ENCODE assay signal across 26 cellular contexts in genomic region chr17:2128011-2128410, GRCh38.
DNase-seq lines count a peak whose midpoint lies in the region; ATAC-seq, FAIRE-seq and TF ChIP-seq lines count a peak whose summit lies in the region.
"Had no signal": no experiment of that assay in that cellular context is flagged by ENCODE, and none has a peak within 500 bp of the region (broad histone marks: within the 10 kb centered on the region; RNA-seq: fewer than 3 reads in every experiment).

No MANE protein-coding gene starts in this region.

- peak; percentile 47 for DNase-seq in kidney
- no peak for DNase-seq in NCI-H345 (lab: John Stamatoyannopoulos, UW)
- no peak for DNase-seq in nucleus accumbens (lab: John Stamatoyannopoulos, UW)
- no peak for DNase-seq in naive thymus-derived CD4-positive, alpha-beta T cell
- DNase-seq: 8988T; ACHN; BE2C; C1 segment of cervical spinal cord; CD4-positive, alpha-beta memory T cell; CD4-positive, CD25-positive, alpha-beta regulatory T cell; CD8-positive, alpha-beta memory T cell; COR-L47; DMS 273 treated with DMSO at 0.1 percent for 48 hours; DMS153; DMS53; DMS79; DND-41; EL; GDM1 had no signal

- no peak for TF ChIP-seq CTCF in kidney (IDR thresholded peaks at IDR 0.05; ENCODE audit: borderline replicate concordance, extremely low read depth, insufficient read depth)
- no peak for TF ChIP-seq CTCF in nephron (IDR thresholded peaks at IDR 0.05; ENCODE audit: unreplicated experiment in 3 of 3)

- ATAC-seq in naive thymus-derived CD4-positive, alpha-beta T cell: no peak
- ATAC-seq: GM12878 had no signal

- POLR2A ChIA-PET in naive thymus-derived CD4-positive, alpha-beta T cell (lab: Charles Lee): no interaction called here

- H3K4me3 Mint-ChIP-seq in nephron: no peak overlapping the region
- H3K4me3 Mint-ChIP-seq in naive thymus-derived CD4-positive, alpha-beta T cell: no peak overlapping the region
- H3K4me3 Mint-ChIP-seq: CD14-positive monocyte; CD4-positive, alpha-beta memory T cell; CD4-positive, CD25-positive, alpha-beta regulatory T cell; CD8-positive, alpha-beta memory T cell had no signal

- intact Hi-C loops in kidney (cut with DNase I): no loop called here
- intact Hi-C loops in naive thymus-derived CD4-positive, alpha-beta T cell (cut with micrococcal nuclease): no loop called here

- peaks cover 18% of the 10 kb centered on the region for H3K4me1 Mint-ChIP-seq in nephron
- peaks cover 13 to 35% (median 21%) of the 10 kb centered on the region in 7 donors for H3K4me1 Mint-ChIP-seq in naive thymus-derived CD4-positive, alpha-beta T cell

- no peaks in the 10 kb centered on the region for H3K36me3 ChIP-seq in kidney (ENCODE audit: control insufficient read depth in 1 of 2, insufficient read depth in 2 of 2, low read length in 2 of 2)
- peaks cover 0 to 18% (median 0%) of the 10 kb centered on the region in 3 experiments for H3K36me3 ChIP-seq in naive thymus-derived CD4-positive, alpha-beta T cell (ENCODE audit: control insufficient read depth in 2 of 3, insufficient read depth in 3 of 3, low read length in 3 of 3)
- H3K36me3 ChIP-seq: BE2C had no signal

- H3K9me3 Mint-ChIP-seq in nephron: no peaks in the 10 kb centered on the region
- no peaks in the 10 kb centered on the region for H3K9me3 Mint-ChIP-seq in naive thymus-derived CD4-positive, alpha-beta T cell
- H3K9me3 Mint-ChIP-seq: CD4-positive, alpha-beta memory T cell; CD4-positive, CD25-positive, alpha-beta regulatory T cell; CD8-positive, alpha-beta memory T cell had no signal

- no peak for FAIRE-seq in kidney (lab: Jason Lieb, UNC)
- FAIRE-seq: A204.1, GM12878, GM12892, GM18507 had no signal

- H3K27me3 Mint-ChIP-seq in nephron (ENCODE audit: low read depth): no peaks in the 10 kb centered on the region
- H3K27me3 Mint-ChIP-seq in naive thymus-derived CD4-positive, alpha-beta T cell: no peaks in the 10 kb centered on the region
- H3K27me3 Mint-ChIP-seq: CD4-positive, alpha-beta memory T cell; CD4-positive, CD25-positive, alpha-beta regulatory T cell had no signal

- no peaks in the 10 kb centered on the region for H3K27me3 ChIP-seq in naive thymus-derived CD4-positive, alpha-beta T cell (ENCODE audit: control insufficient read depth in 2 of 2, insufficient read depth in 2 of 2, low read length in 2 of 2)
- H3K27me3 ChIP-seq: BE2C, BLaER1 had no signal

- peak overlapping the region in 2 of 3 experiments; percentile 10 to 14 for H3K27ac Mint-ChIP-seq in nephron
- no peak overlapping the region for H3K27ac Mint-ChIP-seq in naive thymus-derived CD4-positive, alpha-beta T cell
- H3K27ac Mint-ChIP-seq: CD14-positive monocyte had no signal

- no peak overlapping the region for H3K27ac ChIP-seq in kidney (ENCODE audit: low read depth in 2 of 2, low read length in 2 of 2)
- no peak overlapping the region for H3K27ac ChIP-seq in naive thymus-derived CD4-positive, alpha-beta T cell (ENCODE audit: low read depth, low read length)
- H3K27ac ChIP-seq: BLaER1 had no signal

- H3K9me3 ChIP-seq in kidney (ENCODE audit: control insufficient read depth in 1 of 2, low read length in 2 of 2): no peaks in the 10 kb centered on the region
- no peaks in the 10 kb centered on the region for H3K9me3 ChIP-seq in naive thymus-derived CD4-positive, alpha-beta T cell (ENCODE audit: control insufficient read depth in 2 of 3, low read length in 3 of 3)
- H3K9me3 ChIP-seq: BE2C, BLaER1 had no signal

- H3K9ac ChIP-seq in kidney (ENCODE audit: low read length in 2 of 2): no peak overlapping the region
- H3K9ac ChIP-seq: BLaER1 had no signal

- CTCF ChIA-PET in naive thymus-derived CD4-positive, alpha-beta T cell (lab: Charles Lee): interaction anchor here (0.6 kb wide), 1 partner anchor 37 kb away, joined by 3 read pairs; no protein-coding TSS in a partner anchor

- H3K36me3 Mint-ChIP-seq in nephron (ENCODE audit: low read depth): peaks cover 9% of the 10 kb centered on the region
- peaks cover 0 to 26% (median 8%) of the 10 kb centered on the region in 5 donors for H3K36me3 Mint-ChIP-seq in naive thymus-derived CD4-positive, alpha-beta T cell

- peaks cover 8 to 10% of the 10 kb centered on the region in 2 donors for H3K4me1 ChIP-seq in kidney (ENCODE audit: control insufficient read depth in 1 of 2, insufficient read depth in 1 of 2, low read depth in 1 of 2, low read length in 2 of 2)
- peaks cover 0 to 16% of the 10 kb centered on the region in 2 donors for H3K4me1 ChIP-seq in naive thymus-derived CD4-positive, alpha-beta T cell (ENCODE audit: control insufficient read depth in 2 of 2, insufficient read depth in 2 of 2, low read length in 2 of 2)
- H3K4me1 ChIP-seq: BE2C had no signal

- no peak overlapping the region for H3K4me3 ChIP-seq in kidney (ENCODE audit: low read length in 2 of 2)
- H3K4me3 ChIP-seq in naive thymus-derived CD4-positive, alpha-beta T cell (ENCODE audit: low read length): no peak overlapping the region
- H3K4me3 ChIP-seq: BLaER1, GM12878 had no signal

Comparison
In these comparisons a context has a peak if more than half of its experiments do, and no peak if none do; other contexts are left out.
1. H3K27ac Mint-ChIP-seq: peak in nephron (2 of 3); none in naive thymus-derived CD4-positive, alpha-beta T cell (0 of 9).